Comparison of ENCODE assay signal across 2 cellular contexts in the genomic region with DNA sequence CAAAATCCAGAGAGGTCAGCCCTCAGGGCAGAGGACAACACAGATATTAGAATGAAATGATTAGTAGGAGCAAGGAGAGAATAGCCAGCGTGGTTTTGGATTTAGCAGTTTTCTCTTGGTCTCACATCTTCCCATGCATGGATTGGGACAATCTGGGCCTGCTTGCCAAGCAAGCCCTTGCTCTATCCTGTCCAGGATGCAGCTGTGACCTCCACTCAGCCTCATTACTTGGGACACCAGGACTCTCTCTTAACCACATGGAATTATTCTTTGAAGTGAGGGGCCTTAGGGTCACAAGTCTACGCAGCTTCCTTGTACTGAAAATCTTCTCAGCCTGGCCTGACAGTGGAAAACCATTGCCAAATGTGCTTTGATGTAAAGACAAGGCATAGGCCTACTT.
TF ChIP-seq lines count a peak whose summit lies in the region.

No MANE protein-coding gene starts in this region.

TF ChIP-seq in IMR-90, 13 proteins besides CTCF, POLR2A, EP300 and RAD21 (continued from another document):
- TF ChIP-seq NFE2L2 (IDR thresholded peaks at IDR 0.05; ENCODE audit: low read depth, low read length) (no peak), FOS (IDR thresholded peaks at IDR 0.05; ENCODE audit: low read depth, low read length) (no peak), BHLHE40 (IDR thresholded peaks at IDR 0.05; ENCODE audit: low read depth, low read length) (no peak), MAFK (IDR thresholded peaks at IDR 0.05; ENCODE audit: low read depth, low read length) (no peak)
- TF ChIP-seq, protein P1, sequence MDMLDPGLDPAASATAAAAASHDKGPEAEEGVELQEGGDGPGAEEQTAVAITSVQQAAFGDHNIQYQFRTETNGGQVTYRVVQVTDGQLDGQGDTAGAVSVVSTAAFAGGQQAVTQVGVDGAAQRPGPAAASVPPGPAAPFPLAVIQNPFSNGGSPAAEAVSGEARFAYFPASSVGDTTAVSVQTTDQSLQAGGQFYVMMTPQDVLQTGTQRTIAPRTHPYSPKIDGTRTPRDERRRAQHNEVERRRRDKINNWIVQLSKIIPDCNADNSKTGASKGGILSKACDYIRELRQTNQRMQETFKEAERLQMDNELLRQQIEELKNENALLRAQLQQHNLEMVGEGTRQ (IDR thresholded peaks at IDR 0.05; ENCODE audit: low read depth, low read length) = no peak
TF ChIP-seq in IMR-90: peak in this region for 0.

TF ChIP-seq in WTC11, 78 proteins besides CTCF, POLR2A, EP300 and RAD21 (continued from another document):
- TF ChIP-seq, protein P2, sequence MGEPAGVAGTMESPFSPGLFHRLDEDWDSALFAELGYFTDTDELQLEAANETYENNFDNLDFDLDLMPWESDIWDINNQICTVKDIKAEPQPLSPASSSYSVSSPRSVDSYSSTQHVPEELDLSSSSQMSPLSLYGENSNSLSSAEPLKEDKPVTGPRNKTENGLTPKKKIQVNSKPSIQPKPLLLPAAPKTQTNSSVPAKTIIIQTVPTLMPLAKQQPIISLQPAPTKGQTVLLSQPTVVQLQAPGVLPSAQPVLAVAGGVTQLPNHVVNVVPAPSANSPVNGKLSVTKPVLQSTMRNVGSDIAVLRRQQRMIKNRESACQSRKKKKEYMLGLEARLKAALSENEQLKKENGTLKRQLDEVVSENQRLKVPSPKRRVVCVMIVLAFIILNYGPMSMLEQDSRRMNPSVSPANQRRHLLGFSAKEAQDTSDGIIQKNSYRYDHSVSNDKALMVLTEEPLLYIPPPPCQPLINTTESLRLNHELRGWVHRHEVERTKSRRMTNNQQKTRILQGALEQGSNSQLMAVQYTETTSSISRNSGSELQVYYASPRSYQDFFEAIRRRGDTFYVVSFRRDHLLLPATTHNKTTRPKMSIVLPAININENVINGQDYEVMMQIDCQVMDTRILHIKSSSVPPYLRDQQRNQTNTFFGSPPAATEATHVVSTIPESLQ (CRISPR knock-in tag; IDR thresholded peaks at IDR 0.05) = no peak
- TF ChIP-seq ZNF396 (CRISPR knock-in tag; IDR thresholded peaks at IDR 0.05; ENCODE audit: borderline replicate concordance) (no peak), IRF2 (CRISPR knock-in tag; IDR thresholded peaks at IDR 0.05; ENCODE audit: borderline replicate concordance, low read depth) (no peak), SP1 (CRISPR knock-in tag; conservative IDR thresholded peaks at IDR 0.05) (no peak), NFYB (CRISPR knock-in tag; conservative IDR thresholded peaks at IDR 0.05; ENCODE audit: low read depth) (no peak), TEAD4 (CRISPR knock-in tag; IDR thresholded peaks at IDR 0.05) (no peak), RORB (CRISPR knock-in tag; IDR thresholded peaks at IDR 0.05) (no peak)
- TF ChIP-seq, protein P3, sequence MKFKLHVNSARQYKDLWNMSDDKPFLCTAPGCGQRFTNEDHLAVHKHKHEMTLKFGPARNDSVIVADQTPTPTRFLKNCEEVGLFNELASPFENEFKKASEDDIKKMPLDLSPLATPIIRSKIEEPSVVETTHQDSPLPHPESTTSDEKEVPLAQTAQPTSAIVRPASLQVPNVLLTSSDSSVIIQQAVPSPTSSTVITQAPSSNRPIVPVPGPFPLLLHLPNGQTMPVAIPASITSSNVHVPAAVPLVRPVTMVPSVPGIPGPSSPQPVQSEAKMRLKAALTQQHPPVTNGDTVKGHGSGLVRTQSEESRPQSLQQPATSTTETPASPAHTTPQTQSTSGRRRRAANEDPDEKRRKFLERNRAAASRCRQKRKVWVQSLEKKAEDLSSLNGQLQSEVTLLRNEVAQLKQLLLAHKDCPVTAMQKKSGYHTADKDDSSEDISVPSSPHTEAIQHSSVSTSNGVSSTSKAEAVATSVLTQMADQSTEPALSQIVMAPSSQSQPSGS (CRISPR knock-in tag; IDR thresholded peaks at IDR 0.05; ENCODE audit: borderline replicate concordance, low read depth) = no peak
- TF ChIP-seq, protein P4, sequence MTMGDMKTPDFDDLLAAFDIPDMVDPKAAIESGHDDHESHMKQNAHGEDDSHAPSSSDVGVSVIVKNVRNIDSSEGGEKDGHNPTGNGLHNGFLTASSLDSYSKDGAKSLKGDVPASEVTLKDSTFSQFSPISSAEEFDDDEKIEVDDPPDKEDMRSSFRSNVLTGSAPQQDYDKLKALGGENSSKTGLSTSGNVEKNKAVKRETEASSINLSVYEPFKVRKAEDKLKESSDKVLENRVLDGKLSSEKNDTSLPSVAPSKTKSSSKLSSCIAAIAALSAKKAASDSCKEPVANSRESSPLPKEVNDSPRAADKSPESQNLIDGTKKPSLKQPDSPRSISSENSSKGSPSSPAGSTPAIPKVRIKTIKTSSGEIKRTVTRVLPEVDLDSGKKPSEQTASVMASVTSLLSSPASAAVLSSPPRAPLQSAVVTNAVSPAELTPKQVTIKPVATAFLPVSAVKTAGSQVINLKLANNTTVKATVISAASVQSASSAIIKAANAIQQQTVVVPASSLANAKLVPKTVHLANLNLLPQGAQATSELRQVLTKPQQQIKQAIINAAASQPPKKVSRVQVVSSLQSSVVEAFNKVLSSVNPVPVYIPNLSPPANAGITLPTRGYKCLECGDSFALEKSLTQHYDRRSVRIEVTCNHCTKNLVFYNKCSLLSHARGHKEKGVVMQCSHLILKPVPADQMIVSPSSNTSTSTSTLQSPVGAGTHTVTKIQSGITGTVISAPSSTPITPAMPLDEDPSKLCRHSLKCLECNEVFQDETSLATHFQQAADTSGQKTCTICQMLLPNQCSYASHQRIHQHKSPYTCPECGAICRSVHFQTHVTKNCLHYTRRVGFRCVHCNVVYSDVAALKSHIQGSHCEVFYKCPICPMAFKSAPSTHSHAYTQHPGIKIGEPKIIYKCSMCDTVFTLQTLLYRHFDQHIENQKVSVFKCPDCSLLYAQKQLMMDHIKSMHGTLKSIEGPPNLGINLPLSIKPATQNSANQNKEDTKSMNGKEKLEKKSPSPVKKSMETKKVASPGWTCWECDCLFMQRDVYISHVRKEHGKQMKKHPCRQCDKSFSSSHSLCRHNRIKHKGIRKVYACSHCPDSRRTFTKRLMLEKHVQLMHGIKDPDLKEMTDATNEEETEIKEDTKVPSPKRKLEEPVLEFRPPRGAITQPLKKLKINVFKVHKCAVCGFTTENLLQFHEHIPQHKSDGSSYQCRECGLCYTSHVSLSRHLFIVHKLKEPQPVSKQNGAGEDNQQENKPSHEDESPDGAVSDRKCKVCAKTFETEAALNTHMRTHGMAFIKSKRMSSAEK (CRISPR knock-in tag; IDR thresholded peaks at IDR 0.05; ENCODE audit: borderline replicate concordance) = no peak
- TF ChIP-seq, protein P5, sequence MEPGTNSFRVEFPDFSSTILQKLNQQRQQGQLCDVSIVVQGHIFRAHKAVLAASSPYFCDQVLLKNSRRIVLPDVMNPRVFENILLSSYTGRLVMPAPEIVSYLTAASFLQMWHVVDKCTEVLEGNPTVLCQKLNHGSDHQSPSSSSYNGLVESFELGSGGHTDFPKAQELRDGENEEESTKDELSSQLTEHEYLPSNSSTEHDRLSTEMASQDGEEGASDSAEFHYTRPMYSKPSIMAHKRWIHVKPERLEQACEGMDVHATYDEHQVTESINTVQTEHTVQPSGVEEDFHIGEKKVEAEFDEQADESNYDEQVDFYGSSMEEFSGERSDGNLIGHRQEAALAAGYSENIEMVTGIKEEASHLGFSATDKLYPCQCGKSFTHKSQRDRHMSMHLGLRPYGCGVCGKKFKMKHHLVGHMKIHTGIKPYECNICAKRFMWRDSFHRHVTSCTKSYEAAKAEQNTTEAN (CRISPR knock-in tag; IDR thresholded peaks at IDR 0.05) = no peak
- TF ChIP-seq, protein P6, sequence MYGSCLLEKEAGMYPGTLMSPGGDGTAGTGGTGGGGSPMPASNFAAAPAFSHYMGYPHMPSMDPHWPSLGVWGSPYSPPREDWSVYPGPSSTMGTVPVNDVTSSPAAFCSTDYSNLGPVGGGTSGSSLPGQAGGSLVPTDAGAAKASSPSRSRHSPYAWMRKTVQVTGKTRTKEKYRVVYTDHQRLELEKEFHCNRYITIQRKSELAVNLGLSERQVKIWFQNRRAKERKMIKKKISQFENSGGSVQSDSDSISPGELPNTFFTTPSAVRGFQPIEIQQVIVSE (CRISPR knock-in tag; IDR thresholded peaks at IDR 0.05; ENCODE audit: borderline replicate concordance) = no peak
- TF ChIP-seq, protein P7, sequence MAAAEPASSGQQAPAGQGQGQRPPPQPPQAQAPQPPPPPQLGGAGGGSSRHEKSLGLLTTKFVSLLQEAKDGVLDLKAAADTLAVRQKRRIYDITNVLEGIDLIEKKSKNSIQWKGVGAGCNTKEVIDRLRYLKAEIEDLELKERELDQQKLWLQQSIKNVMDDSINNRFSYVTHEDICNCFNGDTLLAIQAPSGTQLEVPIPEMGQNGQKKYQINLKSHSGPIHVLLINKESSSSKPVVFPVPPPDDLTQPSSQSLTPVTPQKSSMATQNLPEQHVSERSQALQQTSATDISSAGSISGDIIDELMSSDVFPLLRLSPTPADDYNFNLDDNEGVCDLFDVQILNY (CRISPR knock-in tag; IDR thresholded peaks at IDR 0.05) = no peak
- TF ChIP-seq, protein P8, sequence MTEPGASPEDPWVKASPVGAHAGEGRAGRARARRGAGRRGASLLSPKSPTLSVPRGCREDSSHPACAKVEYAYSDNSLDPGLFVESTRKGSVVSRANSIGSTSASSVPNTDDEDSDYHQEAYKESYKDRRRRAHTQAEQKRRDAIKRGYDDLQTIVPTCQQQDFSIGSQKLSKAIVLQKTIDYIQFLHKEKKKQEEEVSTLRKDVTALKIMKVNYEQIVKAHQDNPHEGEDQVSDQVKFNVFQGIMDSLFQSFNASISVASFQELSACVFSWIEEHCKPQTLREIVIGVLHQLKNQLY (CRISPR knock-in tag; IDR thresholded peaks at IDR 0.05) = no peak
- TF ChIP-seq, protein P9, sequence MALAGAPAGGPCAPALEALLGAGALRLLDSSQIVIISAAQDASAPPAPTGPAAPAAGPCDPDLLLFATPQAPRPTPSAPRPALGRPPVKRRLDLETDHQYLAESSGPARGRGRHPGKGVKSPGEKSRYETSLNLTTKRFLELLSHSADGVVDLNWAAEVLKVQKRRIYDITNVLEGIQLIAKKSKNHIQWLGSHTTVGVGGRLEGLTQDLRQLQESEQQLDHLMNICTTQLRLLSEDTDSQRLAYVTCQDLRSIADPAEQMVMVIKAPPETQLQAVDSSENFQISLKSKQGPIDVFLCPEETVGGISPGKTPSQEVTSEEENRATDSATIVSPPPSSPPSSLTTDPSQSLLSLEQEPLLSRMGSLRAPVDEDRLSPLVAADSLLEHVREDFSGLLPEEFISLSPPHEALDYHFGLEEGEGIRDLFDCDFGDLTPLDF (CRISPR knock-in tag; IDR thresholded peaks at IDR 0.05) = no peak
- TF ChIP-seq, protein P10, sequence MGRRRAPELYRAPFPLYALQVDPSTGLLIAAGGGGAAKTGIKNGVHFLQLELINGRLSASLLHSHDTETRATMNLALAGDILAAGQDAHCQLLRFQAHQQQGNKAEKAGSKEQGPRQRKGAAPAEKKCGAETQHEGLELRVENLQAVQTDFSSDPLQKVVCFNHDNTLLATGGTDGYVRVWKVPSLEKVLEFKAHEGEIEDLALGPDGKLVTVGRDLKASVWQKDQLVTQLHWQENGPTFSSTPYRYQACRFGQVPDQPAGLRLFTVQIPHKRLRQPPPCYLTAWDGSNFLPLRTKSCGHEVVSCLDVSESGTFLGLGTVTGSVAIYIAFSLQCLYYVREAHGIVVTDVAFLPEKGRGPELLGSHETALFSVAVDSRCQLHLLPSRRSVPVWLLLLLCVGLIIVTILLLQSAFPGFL (CRISPR knock-in tag; IDR thresholded peaks at IDR 0.05; ENCODE audit: borderline replicate concordance) = no peak
